Comparison of ENCODE assay signal across 1 cellular context in the genomic region with DNA sequence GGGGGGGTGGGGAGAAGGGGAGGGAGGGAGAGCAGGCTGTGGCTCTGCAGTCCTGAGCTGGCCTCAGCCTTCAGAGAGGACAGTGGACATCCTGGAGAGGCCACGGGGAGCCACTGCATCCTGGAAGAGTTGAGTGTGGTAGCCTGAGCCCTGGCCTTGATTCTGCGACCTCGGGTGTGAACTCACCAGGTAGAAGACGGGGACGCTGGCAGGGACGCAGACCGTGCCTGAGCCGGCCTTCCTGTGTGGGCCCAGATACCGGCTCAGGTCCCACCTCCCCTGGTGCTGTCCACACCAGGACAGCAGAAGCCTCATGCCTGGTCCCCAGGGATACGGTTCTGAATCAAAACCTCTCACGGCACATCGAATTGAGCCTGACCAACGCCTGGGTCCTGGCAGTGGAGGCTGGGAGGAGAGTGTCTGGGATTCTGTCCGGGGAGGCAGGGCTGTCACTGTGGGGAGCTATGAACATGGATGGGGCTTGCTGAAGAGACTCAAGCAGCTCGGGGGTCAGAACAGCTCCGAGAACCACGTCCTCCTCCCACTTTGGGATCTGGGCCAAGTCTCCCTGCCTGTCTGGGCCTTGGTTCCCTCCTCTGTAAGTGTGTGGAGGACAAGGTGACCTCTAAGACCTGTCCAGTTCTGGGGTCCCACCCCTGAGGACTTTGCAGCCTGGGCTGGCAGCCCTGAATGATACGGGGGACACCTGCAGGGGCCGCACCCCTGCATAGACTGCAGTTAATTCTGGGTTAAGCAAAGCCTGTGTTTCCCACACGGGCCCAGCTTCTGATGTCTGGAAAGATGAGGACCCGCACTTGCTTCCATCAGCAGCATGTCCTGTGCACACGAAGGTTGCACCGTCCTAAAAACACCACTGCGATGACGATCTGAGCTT.
TF ChIP-seq lines count a peak whose summit lies in the region.

No MANE protein-coding gene starts in this region.

TF ChIP-seq in K562, 482 proteins besides CTCF, POLR2A, EP300 and RAD21:
- TF ChIP-seq ZNF253 (CRISPR knock-in tag; conservative IDR thresholded peaks at IDR 0.05) (no peak), POLR2G (IDR thresholded peaks at IDR 0.05; ENCODE audit: low read depth, low read length) (peak; percentile 33; the same call in 1 of the 2 replicates), NFIC (IDR thresholded peaks at IDR 0.05) (peak; percentile 37; the same call in 1 of the 2 replicates)
TF ChIP-seq in K562: peak in this region for 2.
